1 cellular context compared by ENCODE assay signal in the genomic region with DNA sequence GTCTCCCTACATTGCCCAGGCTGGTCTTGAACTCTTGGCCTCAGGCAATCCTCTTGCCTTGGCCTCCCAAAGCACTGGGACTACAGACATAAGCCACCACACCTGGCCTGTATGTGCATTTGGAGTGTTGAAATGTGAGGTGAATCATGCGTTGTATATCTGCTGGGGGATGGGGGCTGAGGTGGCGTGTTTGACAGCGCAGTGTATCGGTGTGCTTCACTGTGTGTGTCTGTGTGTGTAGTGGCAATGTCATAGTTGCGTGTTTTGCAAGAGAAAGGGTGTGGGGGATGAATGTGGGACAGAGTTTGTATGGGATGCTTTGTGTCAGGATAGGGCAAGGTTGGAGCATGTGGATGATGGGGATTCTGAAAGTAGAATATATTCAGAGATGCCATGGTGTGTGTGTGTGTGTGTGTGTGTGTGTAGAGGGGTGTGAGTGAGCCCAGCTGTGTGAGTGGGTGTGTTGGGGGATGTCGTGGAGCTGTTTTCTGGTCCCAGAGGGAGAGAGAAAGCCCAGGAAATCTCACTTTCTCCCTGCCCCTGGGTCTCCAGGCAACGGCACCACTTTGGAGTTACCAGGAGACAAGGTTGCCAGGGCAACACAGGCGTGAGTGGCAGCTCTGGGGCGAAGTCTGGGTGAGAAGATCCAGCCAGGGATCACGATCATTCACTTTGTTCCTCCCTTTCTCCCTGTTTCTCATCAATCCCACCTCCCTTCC.
TF ChIP-seq lines count a peak whose summit lies in the region.

No MANE protein-coding gene starts in this region.

TF ChIP-seq in GM12878, 131 proteins besides CTCF, POLR2A, EP300 and RAD21:
- TF ChIP-seq, protein P1, sequence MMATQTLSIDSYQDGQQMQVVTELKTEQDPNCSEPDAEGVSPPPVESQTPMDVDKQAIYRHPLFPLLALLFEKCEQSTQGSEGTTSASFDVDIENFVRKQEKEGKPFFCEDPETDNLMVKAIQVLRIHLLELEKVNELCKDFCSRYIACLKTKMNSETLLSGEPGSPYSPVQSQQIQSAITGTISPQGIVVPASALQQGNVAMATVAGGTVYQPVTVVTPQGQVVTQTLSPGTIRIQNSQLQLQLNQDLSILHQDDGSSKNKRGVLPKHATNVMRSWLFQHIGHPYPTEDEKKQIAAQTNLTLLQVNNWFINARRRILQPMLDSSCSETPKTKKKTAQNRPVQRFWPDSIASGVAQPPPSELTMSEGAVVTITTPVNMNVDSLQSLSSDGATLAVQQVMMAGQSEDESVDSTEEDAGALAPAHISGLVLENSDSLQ (IDR thresholded peaks at IDR 0.05): peak; percentile 96
- TF ChIP-seq HDAC2 (IDR thresholded peaks at IDR 0.05) (no peak), ATF3 (IDR thresholded peaks at IDR 0.05; ENCODE audit: borderline replicate concordance, extremely low read depth, low read depth, low read length) (no peak), SMC3 (IDR thresholded peaks at IDR 0.05; ENCODE audit: borderline replicate concordance, low read length) (no peak), EGR1 (IDR thresholded peaks at IDR 0.05; ENCODE audit: borderline replicate concordance in 1 of 2, low read depth in 2 of 2, low read length in 2 of 2) (peak in 1 of 2 experiments; percentile 5; a peak in 1 of 3 replicates), LARP7 (IDR thresholded peaks at IDR 0.05) (no peak), MXI1 (IDR thresholded peaks at IDR 0.05; ENCODE audit: low read depth, low read length) (peak; percentile 59; the same call in 1 of the 2 replicates), CREM (IDR thresholded peaks at IDR 0.05; ENCODE audit: low read depth) (no peak), SRF (IDR thresholded peaks at IDR 0.05; ENCODE audit: low read depth in 2 of 2, low read length in 2 of 2) (no peak), CBX3 (IDR thresholded peaks at IDR 0.05; ENCODE audit: borderline replicate concordance, low read depth) (no peak), BMI1 (IDR thresholded peaks at IDR 0.05; ENCODE audit: borderline replicate concordance) (peak; percentile 89), MEF2B (IDR thresholded peaks at IDR 0.05; ENCODE audit: partially characterized antibody, poor library complexity, severe bottlenecking) (peak; percentile 21)
- TF ChIP-seq, protein P2, sequence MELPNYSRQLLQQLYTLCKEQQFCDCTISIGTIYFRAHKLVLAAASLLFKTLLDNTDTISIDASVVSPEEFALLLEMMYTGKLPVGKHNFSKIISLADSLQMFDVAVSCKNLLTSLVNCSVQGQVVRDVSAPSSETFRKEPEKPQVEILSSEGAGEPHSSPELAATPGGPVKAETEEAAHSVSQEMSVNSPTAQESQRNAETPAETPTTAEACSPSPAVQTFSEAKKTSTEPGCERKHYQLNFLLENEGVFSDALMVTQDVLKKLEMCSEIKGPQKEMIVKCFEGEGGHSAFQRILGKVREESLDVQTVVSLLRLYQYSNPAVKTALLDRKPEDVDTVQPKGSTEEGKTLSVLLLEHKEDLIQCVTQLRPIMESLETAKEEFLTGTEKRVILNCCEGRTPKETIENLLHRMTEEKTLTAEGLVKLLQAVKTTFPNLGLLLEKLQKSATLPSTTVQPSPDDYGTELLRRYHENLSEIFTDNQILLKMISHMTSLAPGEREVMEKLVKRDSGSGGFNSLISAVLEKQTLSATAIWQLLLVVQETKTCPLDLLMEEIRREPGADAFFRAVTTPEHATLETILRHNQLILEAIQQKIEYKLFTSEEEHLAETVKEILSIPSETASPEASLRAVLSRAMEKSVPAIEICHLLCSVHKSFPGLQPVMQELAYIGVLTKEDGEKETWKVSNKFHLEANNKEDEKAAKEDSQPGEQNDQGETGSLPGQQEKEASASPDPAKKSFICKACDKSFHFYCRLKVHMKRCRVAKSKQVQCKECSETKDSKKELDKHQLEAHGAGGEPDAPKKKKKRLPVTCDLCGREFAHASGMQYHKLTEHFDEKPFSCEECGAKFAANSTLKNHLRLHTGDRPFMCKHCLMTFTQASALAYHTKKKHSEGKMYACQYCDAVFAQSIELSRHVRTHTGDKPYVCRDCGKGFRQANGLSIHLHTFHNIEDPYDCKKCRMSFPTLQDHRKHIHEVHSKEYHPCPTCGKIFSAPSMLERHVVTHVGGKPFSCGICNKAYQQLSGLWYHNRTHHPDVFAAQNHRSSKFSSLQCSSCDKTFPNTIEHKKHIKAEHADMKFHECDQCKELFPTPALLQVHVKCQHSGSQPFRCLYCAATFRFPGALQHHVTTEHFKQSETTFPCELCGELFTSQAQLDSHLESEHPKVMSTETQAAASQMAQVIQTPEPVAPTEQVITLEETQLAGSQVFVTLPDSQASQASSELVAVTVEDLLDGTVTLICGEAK (IDR thresholded peaks at IDR 0.05; ENCODE audit: borderline replicate concordance): peak; percentile 44; the same call in 1 of the 2 replicates
- TF ChIP-seq, protein P3, sequence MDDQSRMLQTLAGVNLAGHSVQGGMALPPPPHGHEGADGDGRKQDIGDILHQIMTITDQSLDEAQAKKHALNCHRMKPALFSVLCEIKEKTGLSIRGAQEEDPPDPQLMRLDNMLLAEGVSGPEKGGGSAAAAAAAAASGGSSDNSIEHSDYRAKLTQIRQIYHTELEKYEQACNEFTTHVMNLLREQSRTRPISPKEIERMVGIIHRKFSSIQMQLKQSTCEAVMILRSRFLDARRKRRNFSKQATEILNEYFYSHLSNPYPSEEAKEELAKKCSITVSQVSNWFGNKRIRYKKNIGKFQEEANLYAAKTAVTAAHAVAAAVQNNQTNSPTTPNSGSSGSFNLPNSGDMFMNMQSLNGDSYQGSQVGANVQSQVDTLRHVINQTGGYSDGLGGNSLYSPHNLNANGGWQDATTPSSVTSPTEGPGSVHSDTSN (IDR thresholded peaks at IDR 0.05; ENCODE audit: insufficient replicate concordance, low read depth, low read length): peak; percentile 90
